Comparison of ENCODE assay signal across 11 cellular contexts in genomic region chrX:74670028-74670427, GRCh38.
"Had no signal": no experiment of that assay in that cellular context is flagged by ENCODE, and none has a peak within 500 bp of the region (broad histone marks: within the 10 kb centered on the region; RNA-seq: fewer than 3 reads in every experiment).

No MANE protein-coding gene starts in this region.

- ATAC-seq: GM23338, HCT116 had no signal

- H3K27ac ChIP-seq: GM23248 had no signal

- H3K36me3 ChIP-seq: HAP-1 had no signal

- H2AFZ ChIP-seq: GM23248, GM23338 had no signal

- H3K9ac ChIP-seq: GM23248 had no signal

- FAIRE-seq: H1, H54 had no signal

- H3K9me3 ChIP-seq: HAP-1 had no signal

- H3K4me1 Mint-ChIP-seq: GM23338 had no signal

- H3K4me2 ChIP-seq: GM23338 had no signal

- H3K27ac Mint-ChIP-seq: GM23338, H9, HFFc6 had no signal

- H3K4me1 ChIP-seq: HAP-1 had no signal

- DNase-seq: GM23248, GOT3, H7, H9, HCEC 1CT, HFFc6 had no signal

- H3K4me3 ChIP-seq: GM23248, GM23338, HAP-1 had no signal

- H3K4me3 Mint-ChIP-seq: GM23338, H9, HFFc6 had no signal

- H3K9me3 Mint-ChIP-seq: GM23338, HFFc6 had no signal
